30 cellular contexts compared by ENCODE assay signal in genomic region chr9:122372856-122373845, GRCh38. TPM values are rescaled to one million over a fixed set of nuclear protein-coding genes. Genes with fewer than 3 reads are reported as not detected.
A peak's percentile ranks its signal among the peaks of the same experiment; 100 is the strongest.
DNase-seq lines count a peak whose midpoint lies in the region; ATAC-seq and TF ChIP-seq lines count a peak whose summit lies in the region.
"Had no signal": no experiment of that assay in that cellular context is flagged by ENCODE, and none has a peak within 500 bp of the region (broad histone marks: within the 10 kb centered on the region; RNA-seq: fewer than 3 reads in every experiment).

No MANE protein-coding gene starts in this region.

- intact Hi-C loops in posterior vena cava (cut with DNase I): no loop called here
- intact Hi-C loops in activated naive CD4-positive, alpha-beta T cell treated with anti-CD3 and anti-CD28 coated beads for 36 hours (cut with micrococcal nuclease): loop anchor here (10.0 kb wide), 1 partner anchor 442 kb away; no protein-coding TSS in a partner anchor

- H3K4me3 ChIP-seq in ACC112 (ENCODE audit: low read depth, low read length) (peak overlapping the region; percentile 94; the same call in 1 of the 2 replicates), OCI-LY3 (ENCODE audit: low read length) (peak overlapping the region; percentile 96), fibroblast of the aortic adventitia (ENCODE audit: low read depth, low read length) (peak overlapping the region; percentile 47)
- H3K4me3 ChIP-seq: A549, right lobe of liver, testis, uterus had no signal

- ATAC-seq in GM21723 (IDR thresholded peaks at IDR 0.05; ENCODE audit: unreplicated experiment) (no peak), GM21528 (IDR thresholded peaks at IDR 0.05; ENCODE audit: low FRiP score, unreplicated experiment) (no peak)
- ATAC-seq: A549; stimulated activated naive B cell treated with anti-CD40 and anti-IgM and Interleukin-4, amounts not matched to agents 10 μg/mL and 1 μg/mL and 100 μg/mL, for 72 hours had no signal

- H3K36me3 Mint-ChIP-seq in activated naive CD4-positive, alpha-beta T cell treated with anti-CD3 and anti-CD28 coated beads for 36 hours (ENCODE audit: low read depth): no peaks in the 10 kb centered on the region

- peaks cover 57% of the 10 kb centered on the region for H3K4me1 ChIP-seq in ACC112 (ENCODE audit: control insufficient read depth, insufficient read depth, low read length, unreplicated experiment)
- peaks cover 72% of the 10 kb centered on the region for H3K4me1 ChIP-seq in OCI-LY3 (ENCODE audit: low read length)

- peaks cover 12% of the 10 kb centered on the region; the same call in 1 of the 2 replicates for H4K20me1 ChIP-seq in OCI-LY3 (ENCODE audit: insufficient read depth, low read length)

- H3K27me3 Mint-ChIP-seq in activated naive CD4-positive, alpha-beta T cell treated with anti-CD3 and anti-CD28 coated beads for 36 hours (ENCODE audit: low read depth): peaks cover 35% of the 10 kb centered on the region
- H3K27me3 Mint-ChIP-seq: activated B cell treated with CpG ODN at 0.5 μM for 24 hours; B cell; stimulated activated naive B cell treated with anti-CD40 and anti-IgM and Interleukin-4, amounts not matched to agents 10 μg/mL and 1 μg/mL and 100 μg/mL, for 72 hours had no signal

- H3K4me3 Mint-ChIP-seq in activated naive CD4-positive, alpha-beta T cell treated with anti-CD3 and anti-CD28 coated beads for 36 hours: no peak overlapping the region
- H3K4me3 Mint-ChIP-seq: central memory CD8-positive, alpha-beta T cell had no signal

- no peaks in the 10 kb centered on the region for H3K9me3 Mint-ChIP-seq in activated naive CD4-positive, alpha-beta T cell treated with anti-CD3 and anti-CD28 coated beads for 36 hours
- H3K9me3 Mint-ChIP-seq: activated B cell treated with CpG ODN at 0.5 μM for 24 hours; central memory CD8-positive, alpha-beta T cell; nephron had no signal

- H3K79me2 ChIP-seq in ACC112 (ENCODE audit: control insufficient read depth, insufficient read depth, low read length, unreplicated experiment) (peaks cover 19% of the 10 kb centered on the region), OCI-LY3 (ENCODE audit: low read length) (peaks cover 59% of the 10 kb centered on the region)
- H3K79me2 ChIP-seq: parathyroid adenoma had no signal

- no peaks in the 10 kb centered on the region for H3K9me3 ChIP-seq in OCI-LY3 (ENCODE audit: insufficient read depth, low read length)
- H3K9me3 ChIP-seq: A549, right lobe of liver, testis, uterus had no signal

- no peak overlapping the region for H3K27ac Mint-ChIP-seq in activated naive CD4-positive, alpha-beta T cell treated with anti-CD3 and anti-CD28 coated beads for 36 hours
- H3K27ac Mint-ChIP-seq: activated B cell treated with CpG ODN at 0.5 μM for 24 hours; stimulated activated naive B cell treated with anti-CD40 and anti-IgM and Interleukin-4, amounts not matched to agents 10 μg/mL and 1 μg/mL and 100 μg/mL, for 72 hours had no signal

- H3K4me1 Mint-ChIP-seq in activated naive CD4-positive, alpha-beta T cell treated with anti-CD3 and anti-CD28 coated beads for 36 hours (ENCODE audit: low read depth): peaks cover 7% of the 10 kb centered on the region

- peak overlapping the region; percentile 99; the same call in 1 of the 2 replicates for H3K9ac ChIP-seq in OCI-LY3 (ENCODE audit: low read length)
- H3K9ac ChIP-seq: parathyroid adenoma had no signal

- no peak for TF ChIP-seq CTCF in OCI-LY3 (IDR thresholded peaks at IDR 0.05; ENCODE audit: low read depth, low read length)
- TF ChIP-seq CTCF in fibroblast of the aortic adventitia (IDR thresholded peaks at IDR 0.05; ENCODE audit: insufficient read depth, low read length): no peak

- CTCF ChIA-PET in activated naive CD4-positive, alpha-beta T cell treated with anti-CD3 and anti-CD28 coated beads for 36 hours (lab: Charles Lee): interaction anchor here (0.6 kb wide), 1 partner anchor 48 kb away, joined by 5 read pairs; no protein-coding TSS in a partner anchor

- no peaks in the 10 kb centered on the region for H3K27me3 ChIP-seq in ACC112 (ENCODE audit: insufficient read depth, low read length)
- H3K27me3 ChIP-seq in OCI-LY3 (ENCODE audit: low read depth, low read length): no peaks in the 10 kb centered on the region
- H3K27me3 ChIP-seq: right lobe of liver, testis, uterus had no signal

- H2AFZ ChIP-seq in ACC112 (ENCODE audit: low read length, unreplicated experiment) (no peak overlapping the region), OCI-LY3 (ENCODE audit: low read depth, low read length) (no peak overlapping the region)
- H2AFZ ChIP-seq: parathyroid adenoma had no signal

- H3K27ac ChIP-seq in ACC112 (ENCODE audit: low read depth, low read length): no peak overlapping the region
- peak overlapping the region; percentile 94 for H3K27ac ChIP-seq in OCI-LY3 (ENCODE audit: low read length)
- H3K27ac ChIP-seq: A549, dorsolateral prefrontal cortex, parathyroid adenoma, right lobe of liver, testis, uterus had no signal

- H3K4me2 ChIP-seq in OCI-LY3 (ENCODE audit: low read length): peak overlapping the region; percentile 99
- H3K4me2 ChIP-seq: A549 had no signal

- DNase-seq in fibroblast of the aortic adventitia (ENCODE audit: low read depth) (no peak), posterior vena cava (ENCODE audit: low spot score) (peak; percentile 81), NCI-H526 treated with DMSO at 0.1 percent for 48 hours (lab: John Stamatoyannopoulos, UW) (no peak)
- DNase-seq in activated naive CD4-positive, alpha-beta T cell treated with anti-CD3 and anti-CD28 coated beads for 36 hours: no peak
- DNase-seq: activated B cell treated with CpG ODN at 0.5 μM for 24 hours; activated CD4-positive, alpha-beta T cell treated with anti-CD3 and anti-CD28 coated beads, Interleukin-2, amount 50 U/mL, for 4 hours; activated CD8-positive, alpha-beta memory T cell treated with anti-CD3 and anti-CD28 coated beads, Interleukin-2, amount 50 U/mL, for 4 hours; activated effector memory CD4-positive, alpha-beta T cell treated with anti-CD3 and anti-CD28 coated beads, Interleukin-2, amount 50 U/mL, for 16 hours; DMS79; GDM1; glutamatergic neuron; HCEC 1CT; NCI-H1092 treated with DMSO at 0.1 percent for 48 hours; NCI-H1930; right lobe of liver; stimulated activated CD4-positive, alpha-beta T cell treated with anti-CD3 and anti-CD28 coated beads, Interleukin-15, amount 100 ng/mL, for 24 hours; stimulated activated naive B cell treated with anti-CD40 and anti-IgM and Interleukin-4, amounts not matched to agents 10 μg/mL and 1 μg/mL and 100 μg/mL, for 72 hours; T-helper 1 cell; testis; uterus had no signal

- no peaks in the 10 kb centered on the region for H3K36me3 ChIP-seq in ACC112 (ENCODE audit: insufficient read depth, low read length)
- H3K36me3 ChIP-seq in OCI-LY3 (replicated peaks; ENCODE audit: low read depth, low read length): peaks cover 57% of the 10 kb centered on the region
- H3K36me3 ChIP-seq: right lobe of liver, uterus had no signal

RNA-seq across cellular contexts. Expression of gene PTGS1, which starts 2.3 kb away (rescaled TPM):
- total RNA-seq in fibroblast of the aortic adventitia (ENCODE audit: low replicate concordance) (6.3 and 173 TPM in 2 replicates), posterior vena cava (10 to 100 TPM; 20.8 to 30.2 TPM)
- not detected for total RNA-seq in activated naive CD4-positive, alpha-beta T cell treated with anti-CD3 and anti-CD28 coated beads for 36 hours
